In the genomic region with DNA sequence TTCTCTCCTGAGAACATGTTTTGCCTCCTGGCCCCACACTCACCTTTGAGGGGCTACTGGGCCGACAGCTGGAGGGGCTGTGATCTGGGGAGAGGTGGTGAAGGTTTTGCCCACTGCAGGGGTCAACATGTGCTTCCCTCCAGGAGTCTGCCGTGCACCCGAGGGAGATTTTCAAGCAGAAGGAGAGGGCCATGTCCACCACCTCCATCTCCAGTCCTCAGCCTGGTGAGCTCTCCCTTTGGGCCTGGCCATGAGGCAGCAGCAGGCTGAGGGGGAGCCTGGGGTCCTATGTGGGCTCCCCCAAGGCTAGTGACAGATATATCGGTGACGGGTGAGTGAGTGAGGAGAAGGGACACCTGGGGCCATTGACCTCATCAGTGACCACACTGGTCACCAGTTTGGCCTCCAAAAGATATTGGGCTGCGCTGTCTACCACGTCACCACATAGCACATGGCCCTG, we compare ENCODE assay signal across 18 cellular contexts. TPM values are rescaled to one million over a fixed set of nuclear protein-coding genes. Genes with fewer than 3 reads are reported as not detected.
DNase-seq lines count a peak whose midpoint lies in the region; ATAC-seq and TF ChIP-seq lines count a peak whose summit lies in the region.
"Had no signal": no experiment of that assay in that cellular context is flagged by ENCODE, and none has a peak within 500 bp of the region (broad histone marks: within the 10 kb centered on the region; RNA-seq: fewer than 3 reads in every experiment).

No MANE protein-coding gene starts in this region.

- H3K4me1 Mint-ChIP-seq in stimulated activated naive CD8-positive, alpha-beta T cell treated with anti-CD3 and anti-CD28 coated beads, Interleukin-15, amount 100 ng/mL, for 72 hours = peaks cover 37% of the 10 kb centered on the region

- DNase-seq in activated naive CD4-positive, alpha-beta T cell treated with anti-CD3 and anti-CD28 coated beads, Interleukin-2, amount 50 U/mL, for 72 hours (ENCODE audit: low spot score in 2 of 2) = no peak
- no peak for DNase-seq in activated naive CD4-positive, alpha-beta T cell (lab: John Stamatoyannopoulos, UW)
- DNase-seq in RWPE1 (ENCODE audit: low spot score) (no peak), left lobe of liver (ENCODE audit: low spot score) (peak; percentile 37), NCI-H774 (lab: John Stamatoyannopoulos, UW) (no peak)
- DNase-seq in stimulated activated naive CD8-positive, alpha-beta T cell treated with anti-CD3 and anti-CD28 coated beads, Interleukin-15, amount 100 ng/mL, for 72 hours = no peak
- DNase-seq: amniotic stem cell; NCI-H1436; PC-9; stimulated activated CD4-positive, alpha-beta T cell treated with anti-CD3 and anti-CD28 coated beads, Interleukin-4, amount 100 ng/mL, for 1 hour; SW 1271 had no signal

- no peak for ATAC-seq in activated naive CD4-positive, alpha-beta T cell treated with anti-CD3 and anti-CD28 coated beads, Interleukin-2, amount 50 U/mL, for 72 hours
- ATAC-seq in left lobe of liver (no peak), HG03457 (IDR thresholded peaks at IDR 0.05; ENCODE audit: unreplicated experiment) (no peak), GM19035 (IDR thresholded peaks at IDR 0.05; ENCODE audit: unreplicated experiment) (no peak)
- peak; percentile 3 for ATAC-seq in stimulated activated naive CD8-positive, alpha-beta T cell treated with anti-CD3 and anti-CD28 coated beads, Interleukin-15, amount 100 ng/mL, for 72 hours
- ATAC-seq: GM23338 had no signal

- peaks cover 4 to 19% of the 10 kb centered on the region in 2 donors for H3K36me3 Mint-ChIP-seq in activated naive CD4-positive, alpha-beta T cell treated with anti-CD3 and anti-CD28 coated beads, Interleukin-2, amount 50 U/mL, for 72 hours

- POLR2A ChIA-PET in RWPE1 (lab: Yijun Ruan, JAX; ENCODE audit: low non-redundant PET) = no interaction called here

- H3K9me3 Mint-ChIP-seq in activated naive CD4-positive, alpha-beta T cell treated with anti-CD3 and anti-CD28 coated beads, Interleukin-2, amount 50 U/mL, for 72 hours = no peaks in the 10 kb centered on the region
- no peaks in the 10 kb centered on the region for H3K9me3 Mint-ChIP-seq in stimulated activated naive CD8-positive, alpha-beta T cell treated with anti-CD3 and anti-CD28 coated beads, Interleukin-15, amount 100 ng/mL, for 72 hours
- H3K9me3 Mint-ChIP-seq: GM23338 had no signal

- peak overlapping the region; percentile 59 to 65 for H3K27ac Mint-ChIP-seq in activated naive CD4-positive, alpha-beta T cell treated with anti-CD3 and anti-CD28 coated beads, Interleukin-2, amount 50 U/mL, for 72 hours
- H3K27ac Mint-ChIP-seq in stimulated activated naive CD8-positive, alpha-beta T cell treated with anti-CD3 and anti-CD28 coated beads, Interleukin-15, amount 100 ng/mL, for 72 hours = peak overlapping the region; percentile 73 to 88
- H3K27ac Mint-ChIP-seq: GM23338 had no signal

- TF ChIP-seq CTCF in RWPE1 (conservative IDR thresholded peaks at IDR 0.05; ENCODE audit: low read depth) = no peak

- CTCF ChIA-PET in RWPE1 (lab: Yijun Ruan, JAX) = no interaction called here

- peak overlapping the region; percentile 49 for H3K27ac ChIP-seq in RWPE1
- H3K27ac ChIP-seq: esophagus muscularis mucosa, KMS-11, PC-9, vagina had no signal

- H3K4me3 Mint-ChIP-seq in stimulated activated naive CD8-positive, alpha-beta T cell treated with anti-CD3 and anti-CD28 coated beads, Interleukin-15, amount 100 ng/mL, for 72 hours = peak overlapping the region in 1 of 2 donors; percentile 2
- H3K4me3 Mint-ChIP-seq: GM23338 had no signal

- H3K27me3 Mint-ChIP-seq in stimulated activated naive CD8-positive, alpha-beta T cell treated with anti-CD3 and anti-CD28 coated beads, Interleukin-15, amount 100 ng/mL, for 72 hours = no peaks in the 10 kb centered on the region

RNA-seq across cellular contexts. Expression of a gene that starts 6.6 kb away (rescaled TPM):
- 1 to 10 TPM in 1 of 2 donors, under 1 TPM in 1; 0.64 to 1.0 TPM for total RNA-seq in activated naive CD4-positive, alpha-beta T cell treated with anti-CD3 and anti-CD28 coated beads, Interleukin-2, amount 50 U/mL, for 72 hours
- not detected for total RNA-seq in left lobe of liver
- total RNA-seq: NCI-H460, vagina had no signal

RNA-seq across cellular contexts. Expression of a gene that starts 14.3 kb away (rescaled TPM):
- 100 to 1,000 TPM in 1 of 2 donors, 10 to 100 TPM in 1; 75.3 to 123 TPM for total RNA-seq in activated naive CD4-positive, alpha-beta T cell treated with anti-CD3 and anti-CD28 coated beads, Interleukin-2, amount 50 U/mL, for 72 hours
- 38.9 TPM for total RNA-seq in left lobe of liver

RNA-seq across cellular contexts. Expression of a gene that starts 23.5 kb away (rescaled TPM):
- 10 to 100 TPM; 35.7 to 37.2 TPM for total RNA-seq in activated naive CD4-positive, alpha-beta T cell treated with anti-CD3 and anti-CD28 coated beads, Interleukin-2, amount 50 U/mL, for 72 hours
- 21.0 TPM for total RNA-seq in left lobe of liver

RNA-seq across cellular contexts. Expression of a gene that starts 45.4 kb away (rescaled TPM):
- 10 to 100 TPM; 14.6 to 26.9 TPM for total RNA-seq in activated naive CD4-positive, alpha-beta T cell treated with anti-CD3 and anti-CD28 coated beads, Interleukin-2, amount 50 U/mL, for 72 hours
- 9.4 TPM for total RNA-seq in left lobe of liver
- total RNA-seq: NCI-H460 had no signal
